In genomic region chr10:12710594-12711343, GRCh38 we compare ENCODE assay signal across 8 cellular contexts.
DNase-seq lines count a peak whose midpoint lies in the region; ATAC-seq, FAIRE-seq and TF ChIP-seq lines count a peak whose summit lies in the region.

No MANE protein-coding gene starts in this region.

- no peaks in the 10 kb centered on the region for H3K36me3 ChIP-seq in fibroblast of lung (ENCODE audit: control insufficient read depth, insufficient read depth, low read length)

- H3K27ac Mint-ChIP-seq in neural crest cell (ENCODE audit: unreplicated experiment), result no peak overlapping the region

- H4K20me1 ChIP-seq in fibroblast of lung (ENCODE audit: control insufficient read depth, extremely low read depth, insufficient read depth, low read length), result no peaks in the 10 kb centered on the region

- no peak overlapping the region for H3K27ac ChIP-seq in fibroblast of lung (ENCODE audit: insufficient read depth, low read length)

- TF ChIP-seq CTCF in fibroblast of lung (conservative IDR thresholded peaks at IDR 0.05 in 1 of 2, IDR thresholded peaks at IDR 0.05 in 1 of 2; ENCODE audit: low read depth in 1 of 2, low read length in 2 of 2), result peak; percentile 98 to 99
- TF ChIP-seq CTCF in neural crest cell (conservative IDR thresholded peaks at IDR 0.05), result peak; percentile 93

- peak overlapping the region; percentile 6 for H3K4me2 ChIP-seq in fibroblast of lung (ENCODE audit: extremely low read depth, insufficient read depth, low read length)

- FAIRE-seq in RCC 7860 (lab: Jason Lieb, UNC), result peak; percentile 52

- DNase-seq in ACHN (peak; percentile 73), KBM-7 (peak; percentile 89), RCC 7860 (ENCODE audit: low spot score) (peak; percentile 58), fibroblast of lung (ENCODE audit: low read depth in 2 of 2) (peak; percentile 73 to 91), neural crest cell (ENCODE audit: low read depth, low spot score) (peak; percentile 82)
- DNase-seq in activated T-cell treated with anti-CD3 and anti-CD28 coated beads, Interleukin-2, amount 50 U/mL, for 48 hours, result peak; percentile 92 to 94
- DNase-seq in stimulated activated naive CD8-positive, alpha-beta T cell treated with anti-CD3 and anti-CD28 coated beads, Interleukin-15, Interleukin-2, amounts not matched to agents 100 U/mL and 50 U/mL, for 24 hours, result peak; percentile 84

- no peak overlapping the region for H3K4me3 Mint-ChIP-seq in neural crest cell

- H3K9me3 ChIP-seq in fibroblast of lung (ENCODE audit: control insufficient read depth, insufficient read depth, low read depth, low read length), result no peaks in the 10 kb centered on the region

- no peak overlapping the region for H2AFZ ChIP-seq in fibroblast of lung (ENCODE audit: low read length)

- H3K79me2 ChIP-seq in fibroblast of lung (ENCODE audit: control insufficient read depth, insufficient read depth, low read length), result no peaks in the 10 kb centered on the region

- peaks cover 19% of the 10 kb centered on the region for H3K4me1 Mint-ChIP-seq in neural crest cell

- no peak overlapping the region for H3K4me3 ChIP-seq in fibroblast of lung (replicated peaks in 1 of 4; ENCODE audit: control extremely low read depth in 1 of 4, insufficient read depth in 1 of 4, low read depth in 3 of 4, low read length in 4 of 4)

- no peaks in the 10 kb centered on the region for H3K27me3 Mint-ChIP-seq in neural crest cell (ENCODE audit: low read depth)

- H3K9me3 Mint-ChIP-seq in neural crest cell, result no peaks in the 10 kb centered on the region

- no peaks in the 10 kb centered on the region for H3K27me3 ChIP-seq in fibroblast of lung (ENCODE audit: control insufficient read depth, insufficient read depth, low read length)

- H3K36me3 Mint-ChIP-seq in neural crest cell (ENCODE audit: low read depth), result no peaks in the 10 kb centered on the region

- peak; percentile 80 for ATAC-seq in GM19035 (IDR thresholded peaks at IDR 0.05; ENCODE audit: unreplicated experiment)
- peak; percentile 72 for ATAC-seq in stimulated activated naive CD8-positive, alpha-beta T cell treated with anti-CD3 and anti-CD28 coated beads, Interleukin-15, Interleukin-2, amounts not matched to agents 100 U/mL and 50 U/mL, for 24 hours

- in situ Hi-C loops in ACHN (cut with HindIII; ENCODE audit: low pct_ligation_motif_present, low pct_unique_long_range_greater_than_20kb, low sequenced_read_pairs) (no loop called here), KBM-7 (cut with MboI; ENCODE audit: low pct_unique_long_range_greater_than_20kb, low sequenced_read_pairs) (loop anchor here (25.0 kb wide), 1 partner anchor 352 kb away; no protein-coding TSS in a partner anchor)

- peaks cover 34% of the 10 kb centered on the region for H3K4me1 ChIP-seq in fibroblast of lung (ENCODE audit: control insufficient read depth, extremely low read depth, insufficient read depth, low read length)

- no peak overlapping the region for H3K9ac ChIP-seq in fibroblast of lung (ENCODE audit: insufficient read depth, low read length)
